In the genomic region with DNA sequence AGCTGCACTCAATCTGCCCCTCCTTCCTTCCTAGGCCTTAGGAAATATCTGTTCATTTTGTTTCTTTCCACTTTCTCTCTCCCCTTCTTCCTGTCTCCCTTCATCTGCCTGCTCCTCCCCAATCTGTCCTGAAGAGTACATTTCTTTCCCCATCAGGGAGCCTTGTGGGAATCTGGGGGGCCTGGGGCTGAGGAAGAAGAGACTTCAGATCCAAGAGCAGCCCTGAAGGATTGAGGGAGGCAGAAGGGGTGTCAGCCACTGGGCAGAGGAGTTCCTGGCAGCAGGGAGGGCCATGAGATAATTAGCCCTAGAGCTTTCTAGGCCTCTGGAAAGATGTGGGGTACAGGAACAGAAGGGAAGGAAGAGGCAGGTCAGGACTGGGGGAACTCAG, we compare ENCODE assay signal across 14 cellular contexts. TPM values are rescaled to one million over a fixed set of nuclear protein-coding genes. Genes with fewer than 3 reads are reported as not detected.
DNase-seq lines count a peak whose midpoint lies in the region; ATAC-seq and TF ChIP-seq lines count a peak whose summit lies in the region.
"Had no signal": no experiment of that assay in that cellular context is flagged by ENCODE, and none has a peak within 500 bp of the region (broad histone marks: within the 10 kb centered on the region; RNA-seq: fewer than 3 reads in every experiment).

No MANE protein-coding gene starts in this region.

- no peaks in the 10 kb centered on the region for H3K27me3 ChIP-seq in Peyer's patch
- H3K27me3 ChIP-seq in colonic mucosa: no peaks in the 10 kb centered on the region
- no peaks in the 10 kb centered on the region for H3K27me3 ChIP-seq in muscle layer of colon (ENCODE audit: control insufficient read depth in 1 of 2, insufficient read depth in 2 of 2, low read length in 2 of 2)
- peaks cover 0 to 13% (median 0%) of the 10 kb centered on the region in 5 donors for H3K27me3 ChIP-seq in subcutaneous abdominal adipose tissue (ENCODE audit: control insufficient read depth in 5 of 5, insufficient read depth in 4 of 5, low read length in 5 of 5)

- no peaks in the 10 kb centered on the region for H3K9me3 Mint-ChIP-seq in stimulated activated naive B cell treated with anti-CD40 and anti-IgM and Interleukin-4, amounts not matched to agents 10 μg/mL and 1 μg/mL and 100 μg/mL, for 72 hours
- H3K9me3 Mint-ChIP-seq: activated T-helper 1 cell treated with anti-CD3 and anti-CD28 coated beads, Interleukin-12 subunit alpha, Interleukin-12 subunit beta, Interleukin-2, Interleukin-4 antibody, amounts not matched to agents 30 ng/mL and 10 ng/mL and 1 ng/mL, durations not matched to agents 14 hours and 24 hours and 36 hours had no signal

- TF ChIP-seq CTCF in Peyer's patch (IDR thresholded peaks at IDR 0.05) (no peak), colonic mucosa (IDR thresholded peaks at IDR 0.05) (no peak)

- peaks cover 0 to 74% (median 25%) of the 10 kb centered on the region in 4 donors for H3K4me1 ChIP-seq in Peyer's patch
- H3K4me1 ChIP-seq in colonic mucosa: peaks cover 24% of the 10 kb centered on the region
- H3K4me1 ChIP-seq in muscle layer of colon (ENCODE audit: insufficient read depth, low read length): peaks cover 49% of the 10 kb centered on the region
- peaks cover 8 to 57% (median 51%) of the 10 kb centered on the region in 5 donors for H3K4me1 ChIP-seq in subcutaneous abdominal adipose tissue (ENCODE audit: control insufficient read depth in 5 of 5, insufficient read depth in 5 of 5, low read length in 5 of 5)

- peaks cover 40 to 44% of the 10 kb centered on the region in 2 donors for H3K27me3 Mint-ChIP-seq in stimulated activated naive B cell treated with anti-CD40 and anti-IgM and Interleukin-4, amounts not matched to agents 10 μg/mL and 1 μg/mL and 100 μg/mL, for 72 hours

- H3K9ac ChIP-seq in colonic mucosa (ENCODE audit: low read depth in 2 of 2, low read length in 2 of 2): peak overlapping the region; percentile 56 to 65
- H3K9ac ChIP-seq in muscle layer of colon (ENCODE audit: low read length): no peak overlapping the region
- peak overlapping the region in 1 of 5 donors; percentile 35 for H3K9ac ChIP-seq in subcutaneous abdominal adipose tissue (ENCODE audit: low read length in 5 of 5)

- peaks cover 9% of the 10 kb centered on the region in 2 donors for H3K4me1 Mint-ChIP-seq in stimulated activated naive B cell treated with anti-CD40 and anti-IgM and Interleukin-4, amounts not matched to agents 10 μg/mL and 1 μg/mL and 100 μg/mL, for 72 hours
- H3K4me1 Mint-ChIP-seq: CD4-positive, CD25-positive, alpha-beta regulatory T cell had no signal

- H3K9me3 ChIP-seq in Peyer's patch (no peaks in the 10 kb centered on the region), colonic mucosa (no peaks in the 10 kb centered on the region), muscle layer of colon (ENCODE audit: low read length) (no peaks in the 10 kb centered on the region), subcutaneous abdominal adipose tissue (ENCODE audit: control insufficient read depth in 5 of 5, low read length in 5 of 5) (no peaks in the 10 kb centered on the region)

- H3K4me3 ChIP-seq in Peyer's patch (no peak overlapping the region), colonic mucosa (no peak overlapping the region), muscle layer of colon (ENCODE audit: low read depth in 1 of 2, low read length in 2 of 2) (no peak overlapping the region), subcutaneous abdominal adipose tissue (ENCODE audit: low read depth in 1 of 5, low read length in 5 of 5) (no peak overlapping the region)

- H3K4me3 Mint-ChIP-seq in stimulated activated naive B cell treated with anti-CD40 and anti-IgM and Interleukin-4, amounts not matched to agents 10 μg/mL and 1 μg/mL and 100 μg/mL, for 72 hours: no peak overlapping the region
- H3K4me3 Mint-ChIP-seq: activated T-helper 1 cell treated with anti-CD3 and anti-CD28 coated beads, Interleukin-12 subunit alpha, Interleukin-12 subunit beta, Interleukin-2, Interleukin-4 antibody, amounts not matched to agents 30 ng/mL and 10 ng/mL and 1 ng/mL, durations not matched to agents 14 hours and 24 hours and 36 hours; CD4-positive, CD25-positive, alpha-beta regulatory T cell had no signal

- H3K27ac Mint-ChIP-seq in stimulated activated naive B cell treated with anti-CD40 and anti-IgM and Interleukin-4, amounts not matched to agents 10 μg/mL and 1 μg/mL and 100 μg/mL, for 72 hours: no peak overlapping the region

- no peak for TF ChIP-seq POLR2A in Peyer's patch (IDR thresholded peaks at IDR 0.05)

- no peaks in the 10 kb centered on the region for H3K36me3 Mint-ChIP-seq in stimulated activated naive B cell treated with anti-CD40 and anti-IgM and Interleukin-4, amounts not matched to agents 10 μg/mL and 1 μg/mL and 100 μg/mL, for 72 hours
- H3K36me3 Mint-ChIP-seq: CD4-positive, CD25-positive, alpha-beta regulatory T cell had no signal

- intact Hi-C loops in colonic mucosa (cut with DNase I): no loop called here

- H3K27ac ChIP-seq in Peyer's patch (peak overlapping the region; percentile 57 to 97 (median 88)), colonic mucosa (peak overlapping the region; percentile 89), muscle layer of colon (ENCODE audit: low read depth, low read length) (peak overlapping the region; percentile 6), subcutaneous abdominal adipose tissue (ENCODE audit: low read depth, low read length) (peak overlapping the region; percentile 79)

- no peaks in the 10 kb centered on the region for H3K36me3 ChIP-seq in Peyer's patch
- H3K36me3 ChIP-seq in colonic mucosa: no peaks in the 10 kb centered on the region
- no peaks in the 10 kb centered on the region for H3K36me3 ChIP-seq in muscle layer of colon (ENCODE audit: insufficient read depth, low read length)
- H3K36me3 ChIP-seq in subcutaneous abdominal adipose tissue (ENCODE audit: control insufficient read depth in 5 of 5, insufficient read depth in 5 of 5, low read length in 5 of 5): no peaks in the 10 kb centered on the region

- DNase-seq in Peyer's patch (peak in 1 of 3 donors; percentile 55), colonic mucosa (no peak), C1 segment of cervical spinal cord (lab: John Stamatoyannopoulos, UW) (no peak), glomerular visceral epithelial cell (ENCODE audit: extremely low spot score) (no peak)
- DNase-seq in stimulated activated naive B cell treated with anti-CD40 and anti-IgM and Interleukin-4, amounts not matched to agents 10 μg/mL and 1 μg/mL and 100 μg/mL, for 72 hours: no peak
- DNase-seq: CD4-positive, CD25-positive, alpha-beta regulatory T cell; KG1; NCI-H2029; stimulated activated CD4-positive, alpha-beta T cell treated with anti-CD3 and anti-CD28 coated beads, Interleukin-12 subunit alpha, Interleukin-12 subunit beta, amount 100 ng/mL, for 4 hours had no signal

- ATAC-seq in stimulated activated naive B cell treated with anti-CD40 and anti-IgM and Interleukin-4, amounts not matched to agents 10 μg/mL and 1 μg/mL and 100 μg/mL, for 72 hours (replicated peaks): no peak

RNA-seq across cellular contexts. Expression of gene OAF, which starts 24.4 kb away (rescaled TPM):
- total RNA-seq in Peyer's patch: 100 to 1,000 TPM in 3 of 4 donors, 10 to 100 TPM in 1; 66.0 to 344 (median 228) TPM
- total RNA-seq in colonic mucosa: 100 to 1,000 TPM; 142 to 152 TPM

RNA-seq across cellular contexts. Expression of gene TRIM29, which starts 48.5 kb away (rescaled TPM):
- total RNA-seq in Peyer's patch: 10 to 100 TPM in 1 of 4 donors, 1 to 10 TPM in 3; 7.8 to 33.3 (median 9.1) TPM
- total RNA-seq in colonic mucosa: 1 to 10 TPM; 3.4 to 4.0 TPM
- total RNA-seq: activated T-helper 1 cell treated with anti-CD3 and anti-CD28 coated beads, Interleukin-12 subunit alpha, Interleukin-12 subunit beta, Interleukin-2, Interleukin-4 antibody, amounts not matched to agents 30 ng/mL and 10 ng/mL and 1 ng/mL, durations not matched to agents 14 hours and 24 hours and 36 hours; CD4-positive, CD25-positive, alpha-beta regulatory T cell; epithelial cell of proximal tubule had no signal

RNA-seq across cellular contexts. Expression of gene POU2F3, which starts 53.5 kb away (rescaled TPM):
- total RNA-seq in Peyer's patch (1 to 10 TPM in 3 of 4 donors, not detected in 1; 2.2 to 3.3 (median 2.8) TPM), colonic mucosa (1 to 10 TPM in 1 of 2 donors, under 1 TPM in 1; 0.77 to 1.5 TPM)
- total RNA-seq: bronchial epithelial cell; CD4-positive, CD25-positive, alpha-beta regulatory T cell had no signal

Comparison
In these comparisons a context has a peak if more than half of its experiments do, and no peak if none do; other contexts are left out.
1. H3K27ac ChIP-seq: peak in every context shown above with its lines; median percentile 89 in colonic mucosa; 88 in Peyer's patch; 79 in subcutaneous abdominal adipose tissue; 6 in muscle layer of colon.